In the genomic region with DNA sequence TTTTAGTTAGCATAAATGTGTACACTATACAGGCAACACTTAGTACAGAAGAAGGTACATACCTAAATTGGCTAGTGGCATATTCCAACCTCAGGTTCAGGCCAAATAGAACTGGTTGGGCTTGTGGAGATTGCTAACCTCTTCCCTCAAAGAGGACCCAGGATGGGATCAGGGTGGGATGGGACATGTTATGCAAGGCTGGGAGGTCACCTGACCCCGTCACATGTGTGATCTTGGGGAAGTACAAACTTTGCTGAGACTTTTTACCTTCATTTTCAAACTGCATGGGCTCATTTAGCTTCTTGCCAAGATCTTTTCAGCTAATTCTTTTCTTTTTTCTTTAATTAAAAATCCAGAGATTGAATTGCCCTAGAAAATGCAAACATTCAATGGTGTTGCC, we compare ENCODE assay signal across 35 cellular contexts. TPM values are rescaled to one million over a fixed set of nuclear protein-coding genes. Genes with fewer than 3 reads are reported as not detected.
"Had no signal": no experiment of that assay in that cellular context is flagged by ENCODE, and none has a peak within 500 bp of the region (broad histone marks: within the 10 kb centered on the region; RNA-seq: fewer than 3 reads in every experiment).

No MANE protein-coding gene starts in this region.

- H3K4me3 Mint-ChIP-seq: activated B cell treated with CpG ODN at 0.5 μM for 24 hours; activated CD8-positive, alpha-beta T cell treated with anti-CD3 and anti-CD28 coated beads for 36 hours; activated naive CD8-positive, alpha-beta T cell; activated T-cell treated with anti-CD3 and anti-CD28 coated beads, Interleukin-2, amount 50 U/mL, for 4 hours; activated T-helper 17 cell treated with anti-CD3 and anti-CD28 coated beads, Interleukin-2, amount 50 U/mL, for 72 hours; central memory CD8-positive, alpha-beta T cell; dendritic cell treated with granulocyte-macrophage colony-stimulating factor and Interleukin-4, amounts not matched to agents 40 ng/mL and 50 ng/mL, for 4 days; endodermal cell; T-helper 17 cell; T-helper 2 cell treated with Interferon-gamma antibody and Interleukin-4, amounts not matched to agents 5 μg/mL and 100 μg/mL, for 36 hours had no signal

- DNase-seq: activated B cell treated with CpG ODN at 0.5 μM for 24 hours; activated CD4-positive, alpha-beta T cell treated with anti-CD3 and anti-CD28 coated beads for 48 hours; activated CD4-positive, alpha-beta T cell treated with anti-CD3 and anti-CD28 coated beads, Interleukin-2, amount 50 U/mL, for 1 hour; activated CD4-positive, alpha-beta T cell treated with anti-CD3 and anti-CD28 coated beads, Interleukin-2, amount 50 U/mL, for 48 hours; activated CD8-positive, alpha-beta memory T cell treated with anti-CD3 and anti-CD28 coated beads for 24 hours; activated CD8-positive, alpha-beta T cell treated with anti-CD3 and anti-CD28 coated beads for 36 hours; activated effector memory CD4-positive, alpha-beta T cell treated with Interleukin-2 at 50 U/mL for 16 hours; activated gamma-delta T cell treated with Interleukin-2 at 50 U/mL for 16 hours; activated naive CD4-positive, alpha-beta T cell treated with anti-CD3 and anti-CD28 coated beads, Interleukin-2, amount 50 U/mL, for 16 hours; activated naive CD4-positive, alpha-beta T cell treated with Interleukin-2 at 50 U/mL for 16 hours; activated T-cell treated with anti-CD3 and anti-CD28 coated beads, Interleukin-2, amount 50 U/mL, for 4 hours; amniotic stem cell; anterior cingulate cortex; brain microvascular endothelial cell; dorsolateral prefrontal cortex; effector memory CD4-positive, alpha-beta T cell; endodermal cell; foreskin keratinocyte; gastrocnemius medialis; glutamatergic neuron; heart left ventricle; T-helper 1 cell; T-helper 17 cell; T1000 had no signal

- H3K27ac ChIP-seq: brain microvascular endothelial cell, coronary artery, foreskin keratinocyte, gastrocnemius medialis, VCaP had no signal

- FAIRE-seq: astrocyte, bronchial epithelial cell had no signal

- ATAC-seq: activated CD4-positive, CD25-positive, alpha-beta regulatory T cell treated with anti-CD3 and anti-CD28 coated beads, Interleukin-2, amount 50 U/mL, for 24 hours; activated CD8-positive, alpha-beta T cell treated with anti-CD3 and anti-CD28 coated beads for 36 hours; activated T-cell treated with anti-CD3 and anti-CD28 coated beads, Interleukin-2, amount 50 U/mL, for 4 hours; activated T-helper 17 cell treated with anti-CD3 and anti-CD28 coated beads, Interleukin-2, amount 50 U/mL, for 72 hours; esophagus mucosa; foreskin keratinocyte; gastrocnemius medialis; heart left ventricle; T-helper 17 cell had no signal

- H3K4me3 ChIP-seq: coronary artery, dorsolateral prefrontal cortex, gastrocnemius medialis, heart left ventricle had no signal

- H3K27me3 Mint-ChIP-seq: activated CD8-positive, alpha-beta T cell treated with anti-CD3 and anti-CD28 coated beads for 36 hours; activated naive CD8-positive, alpha-beta T cell; central memory CD8-positive, alpha-beta T cell; dendritic cell treated with granulocyte-macrophage colony-stimulating factor and Interleukin-4, amounts not matched to agents 40 ng/mL and 50 ng/mL, for 4 days had no signal

- H3K9me3 ChIP-seq: gastrocnemius medialis, heart left ventricle had no signal

- H3K9me3 Mint-ChIP-seq: activated B cell treated with CpG ODN at 0.5 μM for 24 hours; activated CD8-positive, alpha-beta T cell treated with anti-CD3 and anti-CD28 coated beads for 36 hours; activated T-cell treated with anti-CD3 and anti-CD28 coated beads, Interleukin-2, amount 50 U/mL, for 4 hours; activated T-helper 17 cell treated with anti-CD3 and anti-CD28 coated beads, Interleukin-2, amount 50 U/mL, for 72 hours; central memory CD8-positive, alpha-beta T cell; dendritic cell treated with granulocyte-macrophage colony-stimulating factor and Interleukin-4, amounts not matched to agents 40 ng/mL and 50 ng/mL, for 4 days; endodermal cell; T-helper 2 cell treated with Interferon-gamma antibody and Interleukin-4, amounts not matched to agents 5 μg/mL and 100 μg/mL, for 36 hours had no signal

- H3K36me3 ChIP-seq: brain microvascular endothelial cell, gastrocnemius medialis, heart left ventricle had no signal

- H3K27ac Mint-ChIP-seq: activated B cell treated with CpG ODN at 0.5 μM for 24 hours; activated CD8-positive, alpha-beta T cell treated with anti-CD3 and anti-CD28 coated beads for 36 hours; activated naive CD8-positive, alpha-beta T cell; activated T-helper 17 cell treated with anti-CD3 and anti-CD28 coated beads, Interleukin-2, amount 50 U/mL, for 72 hours; dendritic cell treated with granulocyte-macrophage colony-stimulating factor and Interleukin-4, amounts not matched to agents 40 ng/mL and 50 ng/mL, for 4 days; endodermal cell; T-helper 17 cell; T-helper 2 cell treated with Interferon-gamma antibody and Interleukin-4, amounts not matched to agents 5 μg/mL and 100 μg/mL, for 36 hours had no signal

- H3K4me1 Mint-ChIP-seq: activated B cell treated with CpG ODN at 0.5 μM for 24 hours; activated T-helper 17 cell treated with anti-CD3 and anti-CD28 coated beads, Interleukin-2, amount 50 U/mL, for 72 hours; T-helper 17 cell had no signal

- H3K36me3 Mint-ChIP-seq: activated naive CD8-positive, alpha-beta T cell had no signal

- H3K27me3 ChIP-seq: brain microvascular endothelial cell, dorsolateral prefrontal cortex, foreskin keratinocyte, gastrocnemius medialis, heart left ventricle had no signal

- H3K4me1 ChIP-seq: foreskin keratinocyte had no signal

RNA-seq across cellular contexts. Expression of a gene that starts 36.9 kb away (rescaled TPM):
- total RNA-seq: activated B cell treated with CpG ODN at 0.5 μM for 24 hours, T-helper 17 cell had no signal
